Comparison of ENCODE assay signal across 9 cellular contexts in genomic region chr2:45024600-45025291, GRCh38. TPM values are rescaled to one million over a fixed set of nuclear protein-coding genes. Genes with fewer than 3 reads are reported as not detected.
DNase-seq lines count a peak whose midpoint lies in the region; ATAC-seq, FAIRE-seq and TF ChIP-seq lines count a peak whose summit lies in the region.
"Had no signal": no experiment of that assay in that cellular context is flagged by ENCODE, and none has a peak within 500 bp of the region (broad histone marks: within the 10 kb centered on the region; RNA-seq: fewer than 3 reads in every experiment).

No MANE protein-coding gene starts in this region.

- dilution Hi-C loops in keratinocyte (cut with MboI; ENCODE audit: extremely low pct_ligation_motif_present, low sequenced_read_pairs): no loop called here

- no peaks in the 10 kb centered on the region for H3K9me3 ChIP-seq in keratinocyte (ENCODE audit: control insufficient read depth, low read depth, low read length)

- no peak for TF ChIP-seq CTCF in BJ (IDR thresholded peaks at IDR 0.05; ENCODE audit: insufficient read depth, low read depth, low read length)
- peak; percentile 16 to 60 (median 40) for TF ChIP-seq CTCF in keratinocyte (optimal IDR thresholded peaks at IDR 0.05 in 1 of 3, IDR thresholded peaks at IDR 0.05 in 1 of 3, conservative IDR thresholded peaks at IDR 0.05 in 1 of 3; ENCODE audit: extremely low read depth in 1 of 3, insufficient read depth in 2 of 3, low read length in 3 of 3)

- peaks cover 7% of the 10 kb centered on the region for H3K27me3 ChIP-seq in BJ (ENCODE audit: control insufficient read depth, insufficient read depth, low read length)
- H3K27me3 ChIP-seq in keratinocyte (ENCODE audit: control insufficient read depth, extremely low read depth, insufficient read depth, low read length): peaks cover 14% of the 10 kb centered on the region

- no peak for ATAC-seq in HG03432 (IDR thresholded peaks at IDR 0.05; ENCODE audit: unreplicated experiment)

- POLR2A ChIA-PET in BJ (lab: Charles Lee): interaction anchor here (0.6 to 0.9 kb wide), 3 partner anchors 127 to 279 kb away, joined by 3 to 21 read pairs (median 14); no protein-coding TSS in a partner anchor

- no peak overlapping the region for H3K27ac ChIP-seq in keratinocyte (ENCODE audit: control insufficient read depth, insufficient read depth, low read length)

- FAIRE-seq in HTR-8/SVneo (lab: Jason Lieb, UNC): peak; percentile 63
- FAIRE-seq in keratinocyte (lab: Jason Lieb, UNC): peak; percentile 26

- H3K36me3 ChIP-seq in BJ (ENCODE audit: control insufficient read depth, insufficient read depth, low read length) (no peaks in the 10 kb centered on the region), keratinocyte (ENCODE audit: control insufficient read depth in 2 of 2, extremely low read depth in 1 of 2, insufficient read depth in 2 of 2, low read length in 2 of 2) (no peaks in the 10 kb centered on the region)

- no peak overlapping the region for H3K9ac ChIP-seq in keratinocyte (ENCODE audit: control insufficient read depth, extremely low read depth, insufficient read depth, low read length)

- H3K9me1 ChIP-seq in keratinocyte (ENCODE audit: control insufficient read depth, extremely low read depth, insufficient read depth, low read length): no peaks in the 10 kb centered on the region

- H2AFZ ChIP-seq in keratinocyte (ENCODE audit: control insufficient read depth, low read length): no peak overlapping the region

- CTCF ChIA-PET in BJ (lab: Yijun Ruan, JAX): interaction anchor here (0.6 to 1.5 kb wide), 4 partner anchors 11 to 469 kb away, joined by 3 to 8 read pairs (median 4); no protein-coding TSS in a partner anchor

- no peak overlapping the region for H3K4me2 ChIP-seq in keratinocyte (ENCODE audit: control insufficient read depth, extremely low read depth, insufficient read depth, low read depth, low read length)

- H3K4me3 ChIP-seq in BJ (ENCODE audit: low read depth, low read length) (no peak overlapping the region), keratinocyte (ENCODE audit: control insufficient read depth in 2 of 3, extremely low read depth in 1 of 3, insufficient read depth in 2 of 3, low read depth in 1 of 3, low read length in 3 of 3) (no peak overlapping the region)

- DNase-seq in BJ (ENCODE audit: low read depth): peak; percentile 76
- DNase-seq in HTR-8/SVneo (ENCODE audit: insufficient read length, low spot score): peak; percentile 90
- peak; percentile 89 for DNase-seq in amniotic stem cell (lab: John Stamatoyannopoulos, UW)
- DNase-seq in keratinocyte (ENCODE audit: low read depth, low spot score): peak; percentile 76
- no peak for DNase-seq in DMS114 treated with DMSO at 0.1 percent for 48 hours (lab: John Stamatoyannopoulos, UW; ENCODE audit: unreplicated experiment)
- no peak for DNase-seq in activated CD4-positive, alpha-beta T cell treated with anti-CD3 and anti-CD28 coated beads, Interleukin-2, amount 50 U/mL, for 4 hours
- no peak for DNase-seq in activated T-cell treated with anti-CD3 and anti-CD28 coated beads, Interleukin-2, amount 50 U/mL, for 1 hour
- DNase-seq: activated CD4-positive, alpha-beta memory T cell treated with anti-CD3 and anti-CD28 coated beads for 36 hours had no signal

- H4K20me1 ChIP-seq in keratinocyte (ENCODE audit: control insufficient read depth, extremely low read depth, insufficient read depth, low read length): no peaks in the 10 kb centered on the region

- peaks cover 11% of the 10 kb centered on the region for H3K4me1 ChIP-seq in keratinocyte (ENCODE audit: control insufficient read depth, extremely low read depth, insufficient read depth, low read length)

- H3K79me2 ChIP-seq in keratinocyte (ENCODE audit: control insufficient read depth, insufficient read depth, low read length): no peaks in the 10 kb centered on the region

RNA-seq across cellular contexts. Expression of gene SIX2, which starts 15.5 kb away (rescaled TPM):
- 0.23 and 0.36 TPM in 2 replicates for polyA plus RNA-seq in BJ (2011; rRNA removed)
- polyA minus RNA-seq in BJ (2011; rRNA and poly(A)+ RNA removed): 0.09 TPM in 1 of 2 replicates, not detected in the other
- not detected in 3 replicates for polyA plus RNA-seq in keratinocyte
- not detected for polyA plus RNA-seq in keratinocyte (2011; ENCODE audit: low read depth)
- polyA plus RNA-seq in keratinocyte (2011; cell fraction: cytosol; rRNA removed): 0.02 and 0.03 TPM in 2 replicates
- not detected in 2 replicates for polyA plus RNA-seq in keratinocyte (2011; cell fraction: nucleus; rRNA removed)
- polyA plus RNA-seq in keratinocyte (2012; ENCODE audit: low replicate concordance): not detected in 2 replicates
- polyA minus RNA-seq in keratinocyte: not detected in 3 replicates
- not detected for polyA minus RNA-seq in keratinocyte (2011; cell fraction: cytosol; rRNA and poly(A)+ RNA removed)
- polyA minus RNA-seq in keratinocyte (2011; cell fraction: nucleus; rRNA and poly(A)+ RNA removed): 0.32 TPM in 1 of 2 replicates, not detected in the other

Comparison
In these comparisons a context has a peak if more than half of its experiments do, and no peak if none do; other contexts are left out.
1. DNase-seq: peak in BJ (single experiment), HTR-8/SVneo (single experiment), amniotic stem cell (single experiment) and keratinocyte (single experiment); none in DMS114 treated with DMSO at 0.1 percent for 48 hours (single experiment), activated CD4-positive, alpha-beta T cell treated with anti-CD3 and anti-CD28 coated beads, Interleukin-2, amount 50 U/mL, for 4 hours (0 of 2) and activated T-cell treated with anti-CD3 and anti-CD28 coated beads, Interleukin-2, amount 50 U/mL, for 1 hour (single experiment).